8 cellular contexts compared by ENCODE assay signal in the genomic region with DNA sequence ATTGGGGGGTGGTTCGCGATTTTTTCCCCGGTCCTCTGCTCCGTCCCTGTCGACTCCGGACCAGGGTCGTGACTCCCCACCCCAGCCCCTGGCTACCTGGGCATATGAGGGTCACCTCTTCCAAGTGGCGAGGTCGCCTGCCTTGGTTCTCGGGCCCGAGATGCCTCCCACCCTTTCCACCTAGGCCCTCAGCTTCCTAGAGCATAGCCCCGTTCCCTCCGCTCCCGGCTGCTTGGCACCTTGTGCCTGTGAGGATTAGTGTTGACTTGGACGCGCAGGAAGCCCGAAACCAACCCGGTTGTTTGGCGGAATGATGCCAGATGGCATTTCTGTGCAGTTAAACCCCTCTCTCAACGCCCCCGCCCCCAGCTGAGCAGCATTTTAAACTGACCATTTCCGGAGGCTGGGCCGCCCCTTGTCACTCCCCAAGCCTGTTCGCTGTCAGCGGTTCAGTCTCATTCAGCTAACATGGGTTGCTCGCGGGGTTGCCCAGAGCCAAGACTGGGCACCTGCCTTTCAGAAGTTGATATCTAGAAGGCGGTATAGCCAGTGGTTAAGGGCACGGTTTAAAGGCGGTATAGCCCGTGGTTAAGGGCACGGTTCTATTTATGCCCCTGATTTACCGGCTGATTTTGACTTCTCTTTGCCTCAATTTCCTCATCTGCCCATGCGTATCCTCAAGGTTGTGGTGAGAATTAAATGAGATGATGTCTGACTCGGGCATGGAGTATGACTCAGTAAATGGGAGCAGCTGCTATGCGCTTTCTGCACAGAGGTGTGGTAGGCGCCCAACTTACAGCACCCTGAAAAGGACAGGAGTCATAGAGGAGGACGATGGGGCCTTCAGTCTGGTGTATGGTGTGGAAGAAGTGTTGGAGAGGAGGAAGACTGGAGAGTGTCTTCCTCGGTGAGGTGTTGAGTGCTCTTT. TPM values are rescaled to one million over a fixed set of nuclear protein-coding genes. Genes with fewer than 3 reads are reported as not detected.
DNase-seq lines count a peak whose midpoint lies in the region; ATAC-seq, FAIRE-seq and TF ChIP-seq lines count a peak whose summit lies in the region.

No MANE protein-coding gene starts in this region.

- dilution Hi-C loops in keratinocyte (cut with MboI; ENCODE audit: extremely low pct_ligation_motif_present, low sequenced_read_pairs): no loop called here

- H3K36me3 ChIP-seq in OCI-LY7 (ENCODE audit: insufficient read depth, low read length): peaks cover 45% of the 10 kb centered on the region
- H3K36me3 ChIP-seq in keratinocyte (ENCODE audit: control insufficient read depth in 2 of 2, extremely low read depth in 1 of 2, insufficient read depth in 2 of 2, low read length in 2 of 2): peaks cover 9 to 14% of the 10 kb centered on the region in 2 experiments

- TF ChIP-seq CTCF in A549 (IDR thresholded peaks at IDR 0.05) (no peak), GM10266 (IDR thresholded peaks at IDR 0.05; ENCODE audit: control insufficient read depth, insufficient read depth, low read depth, missing control alignments) (no peak), OCI-LY7 (conservative IDR thresholded peaks at IDR 0.05; ENCODE audit: low read length) (no peak), MCF 10A (IDR thresholded peaks at IDR 0.05; ENCODE audit: unreplicated experiment) (no peak), keratinocyte (optimal IDR thresholded peaks at IDR 0.05 in 1 of 3, IDR thresholded peaks at IDR 0.05 in 1 of 3, conservative IDR thresholded peaks at IDR 0.05 in 1 of 3; ENCODE audit: extremely low read depth in 1 of 3, insufficient read depth in 2 of 3, low read length in 3 of 3) (no peak)

- H3K27ac ChIP-seq in A549 (peak overlapping the region; percentile 80 to 90), OCI-LY7 (ENCODE audit: low read depth, low read length, poor library complexity, severe bottlenecking) (peak overlapping the region; percentile 71), keratinocyte (ENCODE audit: control insufficient read depth, insufficient read depth, low read length) (peak overlapping the region; percentile 70)

- H3K36me3 Mint-ChIP-seq in MCF 10A (ENCODE audit: insufficient read depth, unreplicated experiment): peaks cover 6% of the 10 kb centered on the region

- 3% methylated on average over 38 of the region's 39 CpGs for WGBS in A549 (ENCODE audit: missing lambda C conversion rate)

- intact Hi-C loops in OCI-LY7 (cut with micrococcal nuclease; ENCODE audit: unreplicated experiment): no loop called here
- intact Hi-C loops in MCF 10A (cut with micrococcal nuclease): no loop called here

- no peak for TF ChIP-seq POLR2A in A549 (IDR thresholded peaks at IDR 0.05; ENCODE audit: low read length)

- FAIRE-seq in A549 (lab: Jason Lieb, UNC) (no peak), keratinocyte (lab: Jason Lieb, UNC) (peak; percentile 55)

- H3K4me2 ChIP-seq in A549 (peak overlapping the region; percentile 94), OCI-LY7 (ENCODE audit: low read length) (peak overlapping the region; percentile 85), keratinocyte (ENCODE audit: control insufficient read depth, extremely low read depth, insufficient read depth, low read depth, low read length) (peak overlapping the region; percentile 90)

- TSS peak; percentile 75 for BruUV-seq in OCI-LY7 (replicated peaks; lab: Mats Ljungman, UMichigan)
- TSS peak; percentile 57 for BruUV-seq in MCF 10A (replicated peaks; lab: Mats Ljungman, UMichigan)

- DNase-seq in A549 (ENCODE audit: low read depth in 1 of 2, low spot score in 1 of 2) (peak in 1 of 2 experiments; percentile 25), GM10266 (ENCODE audit: extremely low spot score) (peak; percentile 62), OCI-LY7 (ENCODE audit: low spot score) (peak; percentile 45), MCF 10A (ENCODE audit: unreplicated experiment) (peak; percentile 45), keratinocyte (ENCODE audit: low read depth, low spot score) (peak; percentile 32), NCI-H2171 (lab: John Stamatoyannopoulos, UW) (no peak)
- DNase-seq in stimulated activated CD8-positive, alpha-beta memory T cell treated with anti-CD3 and anti-CD28 coated beads, Interleukin-2, amount 100 ng/mL, for 48 hours (ENCODE audit: low read depth in 2 of 2): peak; percentile 23 to 28

- H3K4me1 ChIP-seq in A549 (peaks cover 15% of the 10 kb centered on the region), OCI-LY7 (ENCODE audit: insufficient read depth, low read length, poor library complexity, severe bottlenecking) (peaks cover 24% of the 10 kb centered on the region), keratinocyte (ENCODE audit: control insufficient read depth, extremely low read depth, insufficient read depth, low read length) (peaks cover 17% of the 10 kb centered on the region)

- H3K9me2 ChIP-seq in OCI-LY7 (ENCODE audit: insufficient read depth, low read length): no peaks in the 10 kb centered on the region

- H3K9me3 ChIP-seq in A549: no peaks in the 10 kb centered on the region
- no peaks in the 10 kb centered on the region for H3K9me3 ChIP-seq in OCI-LY7 (ENCODE audit: low read length)
- no peaks in the 10 kb centered on the region for H3K9me3 ChIP-seq in keratinocyte (ENCODE audit: control insufficient read depth, low read depth, low read length)

- no peak for TF ChIP-seq RAD21 in A549 (conservative IDR thresholded peaks at IDR 0.05 in 1 of 2, IDR thresholded peaks at IDR 0.05 in 1 of 2)

- peak overlapping the region; percentile 89 for H3K9ac ChIP-seq in keratinocyte (ENCODE audit: control insufficient read depth, extremely low read depth, insufficient read depth, low read length)

- ATAC-seq in A549 (peak; percentile 53 to 62), HG02938 (IDR thresholded peaks at IDR 0.05; ENCODE audit: unreplicated experiment) (peak; percentile 14)

- H3K4me1 Mint-ChIP-seq in MCF 10A (ENCODE audit: insufficient read depth, unreplicated experiment): peaks cover 13% of the 10 kb centered on the region

- no peaks in the 10 kb centered on the region for H3K27me3 ChIP-seq in keratinocyte (ENCODE audit: control insufficient read depth, extremely low read depth, insufficient read depth, low read length)

- CTCF ChIA-PET in A549 (lab: Yijun Ruan, JAX) (interaction anchor here (1.1 to 3.0 kb wide), 3 partner anchors 16 to 318 kb away, joined by 3 to 18 read pairs (median 4); no protein-coding TSS in a partner anchor), OCI-LY7 (lab: Charles Lee; ENCODE audit: unreplicated experiment) (no interaction called here), MCF 10A (lab: Yijun Ruan, JAX) (interaction anchor here (1.1 to 1.6 kb wide), 2 partner anchors 16 to 17 kb away, joined by 3 to 9 read pairs; no protein-coding TSS in a partner anchor)

- no peaks in the 10 kb centered on the region for H3K9me3 Mint-ChIP-seq in MCF 10A (ENCODE audit: unreplicated experiment)

- no peak for TF ChIP-seq EP300 in A549 (IDR thresholded peaks at IDR 0.05)

- no peaks in the 10 kb centered on the region for H3K27me3 Mint-ChIP-seq in MCF 10A (ENCODE audit: insufficient read depth, unreplicated experiment)

- H3K79me2 ChIP-seq in OCI-LY7 (ENCODE audit: insufficient read depth, low read depth, low read length): peaks cover 55% of the 10 kb centered on the region
- H3K79me2 ChIP-seq in keratinocyte (ENCODE audit: control insufficient read depth, insufficient read depth, low read length): peaks cover 56% of the 10 kb centered on the region

- no peaks in the 10 kb centered on the region for H3K9me1 ChIP-seq in keratinocyte (ENCODE audit: control insufficient read depth, extremely low read depth, insufficient read depth, low read length)

- H3K4me3 Mint-ChIP-seq in MCF 10A (ENCODE audit: unreplicated experiment): peak overlapping the region; percentile 93

- H3K4me3 ChIP-seq in A549 (peak overlapping the region; percentile 81), OCI-LY7 (ENCODE audit: low read depth, low read length, poor library complexity, severe bottlenecking) (peak overlapping the region; percentile 90), keratinocyte (ENCODE audit: control insufficient read depth in 2 of 3, extremely low read depth in 1 of 3, insufficient read depth in 2 of 3, low read depth in 1 of 3, low read length in 3 of 3) (peak overlapping the region; percentile 74 to 92 (median 83))

- POLR2A ChIA-PET in A549 (lab: Yijun Ruan, JAX) (interaction anchor here (0.8 to 1.5 kb wide), 2 partner anchors 12 to 234 kb away, joined by 3 to 8 read pairs; no protein-coding TSS in a partner anchor), OCI-LY7 (lab: Charles Lee) (no interaction called here), MCF 10A (lab: Yijun Ruan, JAX) (interaction anchor here (0.6 to 2.9 kb wide), 17 partner anchors 8 to 642 kb away, joined by 3 to 13 read pairs (median 4); partner anchors contain the start of genes FEN1, TUT1 and UQCC3)

- peak overlapping the region; percentile 57 for H3K27ac Mint-ChIP-seq in MCF 10A (ENCODE audit: low read depth, unreplicated experiment)

- H4K20me1 ChIP-seq in OCI-LY7 (ENCODE audit: insufficient read depth, low read length): peaks cover 29% of the 10 kb centered on the region
- peaks cover 2% of the 10 kb centered on the region for H4K20me1 ChIP-seq in keratinocyte (ENCODE audit: control insufficient read depth, extremely low read depth, insufficient read depth, low read length)

- H2AFZ ChIP-seq in OCI-LY7 (ENCODE audit: low read length): no peak overlapping the region; the same call in 1 of the 2 replicates
- peak overlapping the region; percentile 92 for H2AFZ ChIP-seq in keratinocyte (ENCODE audit: control insufficient read depth, low read length)

TF ChIP-seq in A549, 52 proteins besides CTCF, POLR2A, EP300 and RAD21 (continues in another document):
- TF ChIP-seq ZSCAN20 (CRISPR knock-in tag; IDR thresholded peaks at IDR 0.05) (no peak), HDAC2 (IDR thresholded peaks at IDR 0.05) (no peak), MYC (IDR thresholded peaks at IDR 0.05; ENCODE audit: borderline replicate concordance, low read length) (no peak), RFX5 (IDR thresholded peaks at IDR 0.05) (no peak), EHMT2 (IDR thresholded peaks at IDR 0.05; ENCODE audit: low read depth) (no peak)

RNA-seq across cellular contexts. Expression of gene INCENP, which starts 0.6 kb away (rescaled TPM):
- polyA plus RNA-seq in A549 (2011; rRNA removed) (29.5 and 35.8 TPM in 2 replicates), A549 (2017; fragmentation: RNase III; extraction: RNeasy Plus Mini Kit Qiagen cat#74134 plus additional on column Dnase treatment) (50.9 to 55.8 TPM (median 52.2 TPM) in 3 replicates), keratinocyte (8.0 to 19.6 TPM (median 12.7 TPM) in 3 replicates)
- 27.0 and 31.7 TPM in 2 replicates for polyA plus RNA-seq in A549 (2012; cell fraction: cytosol; rRNA removed)
- polyA plus RNA-seq in A549 (2012; cell fraction: nucleus; rRNA removed): 115 and 120 TPM in 2 replicates
- 36.4 and 49.4 TPM in 2 replicates for polyA minus RNA-seq in A549 (2011; rRNA and poly(A)+ RNA removed)
- 89.1 and 103 TPM in 2 replicates for total RNA-seq in OCI-LY7 (2014; rRNA removed; shearing (Covaris generic))
- total RNA-seq in OCI-LY7 (2022) (183 and 212 TPM in 2 replicates), MCF 10A (2022) (40.4 and 56.2 TPM in 2 replicates)
- 5.3 TPM for polyA plus RNA-seq in keratinocyte (2011; ENCODE audit: low read depth)
- 9.4 and 10.3 TPM in 2 replicates for polyA plus RNA-seq in keratinocyte (2011; cell fraction: cytosol; rRNA removed)
- polyA plus RNA-seq in keratinocyte (2011; cell fraction: nucleus; rRNA removed): 23.1 and 32.1 TPM in 2 replicates
- 5.7 and 23.6 TPM in 2 replicates for polyA plus RNA-seq in keratinocyte (2012; ENCODE audit: low replicate concordance)
- polyA minus RNA-seq in keratinocyte: 8.5 to 31.3 TPM (median 14.1 TPM) in 3 replicates
- polyA minus RNA-seq in keratinocyte (2011; cell fraction: cytosol; rRNA and poly(A)+ RNA removed): 22.8 TPM
- polyA minus RNA-seq in keratinocyte (2011; cell fraction: nucleus; rRNA and poly(A)+ RNA removed): 14.0 and 21.6 TPM in 2 replicates
